In genomic region chr1:51960262-51960661, GRCh38 we compare ENCODE assay signal across 1 cellular context.
TF ChIP-seq lines count a peak whose summit lies in the region.

No MANE protein-coding gene starts in this region.

TF ChIP-seq in H1, 55 proteins besides CTCF, POLR2A, EP300 and RAD21:
- TF ChIP-seq CEBPB (IDR thresholded peaks at IDR 0.05; ENCODE audit: low read depth, low read length) (peak; percentile 59), BRCA1 (IDR thresholded peaks at IDR 0.05; ENCODE audit: low read depth, low read length) (no peak), ZNF274 (IDR thresholded peaks at IDR 0.05; ENCODE audit: borderline replicate concordance, extremely low read depth, low read length) (no peak), E2F6 (IDR thresholded peaks at IDR 0.05) (no peak), TAF1 (IDR thresholded peaks at IDR 0.05; ENCODE audit: low read depth, low read length) (no peak), SUZ12 (IDR thresholded peaks at IDR 0.05; ENCODE audit: low read length) (no peak), TBP (IDR thresholded peaks at IDR 0.05; ENCODE audit: low read depth, low read length) (no peak), JUN (IDR thresholded peaks at IDR 0.05; ENCODE audit: low read depth, low read length) (no peak), ASH2L (IDR thresholded peaks at IDR 0.05; ENCODE audit: low read length) (no peak)
